In the genomic region with DNA sequence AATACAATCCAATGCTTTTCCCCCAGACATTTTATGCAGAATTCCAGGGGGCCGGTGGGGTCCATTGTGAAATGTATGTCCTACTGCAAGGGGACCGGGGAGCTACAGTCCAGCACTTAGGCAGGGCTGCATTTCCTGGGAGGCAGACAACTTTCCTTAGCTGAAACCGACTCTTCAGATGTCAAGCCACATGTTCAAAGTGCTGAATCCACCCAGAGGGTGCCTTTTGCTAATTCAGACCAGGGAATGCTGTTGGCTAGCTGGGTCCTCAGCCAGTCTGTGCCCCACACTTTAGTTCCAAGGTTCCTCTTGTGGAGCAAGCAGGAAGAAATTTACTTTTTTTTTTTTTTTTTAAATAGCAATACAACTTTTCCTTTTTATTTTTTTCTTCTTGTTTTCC, we compare ENCODE assay signal across 28 cellular contexts.
"Had no signal": no experiment of that assay in that cellular context is flagged by ENCODE, and none has a peak within 500 bp of the region (broad histone marks: within the 10 kb centered on the region; RNA-seq: fewer than 3 reads in every experiment).

No MANE protein-coding gene starts in this region.

- ATAC-seq: activated CD4-positive, CD25-positive, alpha-beta regulatory T cell treated with anti-CD3 and anti-CD28 coated beads, Interleukin-2, amount 50 U/mL, for 24 hours; activated CD8-positive, alpha-beta T cell treated with anti-CD3 and anti-CD28 coated beads for 36 hours; activated T-cell treated with anti-CD3 and anti-CD28 coated beads, Interleukin-2, amount 50 U/mL, for 4 hours; activated T-helper 17 cell treated with anti-CD3 and anti-CD28 coated beads, Interleukin-2, amount 50 U/mL, for 72 hours; esophagus mucosa had no signal

- H3K36me3 ChIP-seq: adrenal gland, WERI-Rb-1 had no signal

- H3K9me3 ChIP-seq: adrenal gland had no signal

- DNase-seq: activated B cell treated with CpG ODN at 0.5 μM for 24 hours; activated CD4-positive, alpha-beta T cell treated with anti-CD3 and anti-CD28 coated beads for 48 hours; activated CD4-positive, alpha-beta T cell treated with anti-CD3 and anti-CD28 coated beads, Interleukin-2, amount 50 U/mL, for 1 hour; activated CD4-positive, alpha-beta T cell treated with anti-CD3 and anti-CD28 coated beads, Interleukin-2, amount 50 U/mL, for 48 hours; activated CD8-positive, alpha-beta memory T cell treated with anti-CD3 and anti-CD28 coated beads for 24 hours; activated CD8-positive, alpha-beta T cell treated with anti-CD3 and anti-CD28 coated beads for 36 hours; activated effector memory CD4-positive, alpha-beta T cell treated with Interleukin-2 at 50 U/mL for 16 hours; activated gamma-delta T cell treated with Interleukin-2 at 50 U/mL for 16 hours; activated naive CD4-positive, alpha-beta T cell treated with anti-CD3 and anti-CD28 coated beads, Interleukin-2, amount 50 U/mL, for 16 hours; activated naive CD4-positive, alpha-beta T cell treated with Interleukin-2 at 50 U/mL for 16 hours; activated T-cell treated with anti-CD3 and anti-CD28 coated beads, Interleukin-2, amount 50 U/mL, for 4 hours; adrenal gland; amygdala; aorta; dorsolateral prefrontal cortex; effector memory CD4-positive, alpha-beta T cell; endodermal cell; foreskin fibroblast; head of caudate nucleus; T-helper 2 cell; WERI-Rb-1 had no signal

- H3K4me3 ChIP-seq: adrenal gland, dorsolateral prefrontal cortex had no signal

- H3K27me3 Mint-ChIP-seq: activated B cell treated with CpG ODN at 0.5 μM for 24 hours; activated CD8-positive, alpha-beta T cell treated with anti-CD3 and anti-CD28 coated beads for 36 hours; activated naive CD8-positive, alpha-beta T cell; activated T-helper 17 cell treated with anti-CD3 and anti-CD28 coated beads, Interleukin-2, amount 50 U/mL, for 72 hours; central memory CD8-positive, alpha-beta T cell had no signal

- H3K36me3 Mint-ChIP-seq: activated naive CD8-positive, alpha-beta T cell; brain had no signal

- H3K9me3 Mint-ChIP-seq: activated B cell treated with CpG ODN at 0.5 μM for 24 hours; dendritic cell treated with granulocyte-macrophage colony-stimulating factor and Interleukin-4, amounts not matched to agents 40 ng/mL and 50 ng/mL, for 4 days; endodermal cell had no signal

- H3K27ac ChIP-seq: adrenal gland, dorsolateral prefrontal cortex, WERI-Rb-1 had no signal

- H3K4me1 Mint-ChIP-seq: activated B cell treated with CpG ODN at 0.5 μM for 24 hours; activated T-helper 17 cell treated with anti-CD3 and anti-CD28 coated beads, Interleukin-2, amount 50 U/mL, for 72 hours; brain; central memory CD8-positive, alpha-beta T cell; endodermal cell had no signal

- H3K4me3 Mint-ChIP-seq: activated B cell treated with CpG ODN at 0.5 μM for 24 hours; activated CD8-positive, alpha-beta T cell treated with anti-CD3 and anti-CD28 coated beads for 36 hours; activated naive CD8-positive, alpha-beta T cell; activated T-cell treated with anti-CD3 and anti-CD28 coated beads, Interleukin-2, amount 50 U/mL, for 4 hours; activated T-helper 17 cell treated with anti-CD3 and anti-CD28 coated beads, Interleukin-2, amount 50 U/mL, for 72 hours; brain; central memory CD8-positive, alpha-beta T cell; dendritic cell treated with granulocyte-macrophage colony-stimulating factor and Interleukin-4, amounts not matched to agents 40 ng/mL and 50 ng/mL, for 4 days; endodermal cell had no signal

- H3K27ac Mint-ChIP-seq: activated B cell treated with CpG ODN at 0.5 μM for 24 hours; activated CD8-positive, alpha-beta T cell treated with anti-CD3 and anti-CD28 coated beads for 36 hours; activated naive CD8-positive, alpha-beta T cell; activated T-helper 17 cell treated with anti-CD3 and anti-CD28 coated beads, Interleukin-2, amount 50 U/mL, for 72 hours; brain; dendritic cell treated with granulocyte-macrophage colony-stimulating factor and Interleukin-4, amounts not matched to agents 40 ng/mL and 50 ng/mL, for 4 days; endodermal cell had no signal

- H3K4me1 ChIP-seq: adrenal gland had no signal
